Comparison of ENCODE assay signal across 13 cellular contexts in genomic region chr19:46392252-46392801, GRCh38. TPM values are rescaled to one million over a fixed set of nuclear protein-coding genes. Genes with fewer than 3 reads are reported as not detected.
DNase-seq lines count a peak whose midpoint lies in the region; ATAC-seq and TF ChIP-seq lines count a peak whose summit lies in the region.
"Had no signal": no experiment of that assay in that cellular context is flagged by ENCODE, and none has a peak within 500 bp of the region (broad histone marks: within the 10 kb centered on the region; RNA-seq: fewer than 3 reads in every experiment).

No MANE protein-coding gene starts in this region.

- intact Hi-C loops in Right ventricle myocardium inferior (cut with DNase I) (loop anchor here (5.0 kb wide), 1 partner anchor 110 kb away; no protein-coding TSS in a partner anchor), left ventricle myocardium inferior (cut with micrococcal nuclease) (loop anchor here (10.0 kb wide), 1 partner anchor 122 kb away; no protein-coding TSS in a partner anchor), psoas muscle (cut with DNase I) (no loop called here)

- TF ChIP-seq EP300 in upper lobe of left lung (IDR thresholded peaks at IDR 0.05), result peak in 1 of 4 donors; percentile 2

- H3K27me3 ChIP-seq in left ventricle myocardium inferior (ENCODE audit: low read depth) (no peaks in the 10 kb centered on the region), upper lobe of left lung (no peaks in the 10 kb centered on the region), psoas muscle (ENCODE audit: insufficient read depth in 3 of 3, low read length in 2 of 3) (no peaks in the 10 kb centered on the region)

- no peak overlapping the region for H3K27ac ChIP-seq in left ventricle myocardium inferior (replicated peaks)
- H3K27ac ChIP-seq in upper lobe of left lung, result peak overlapping the region; percentile 12 to 58 (median 53)
- no peak overlapping the region for H3K27ac ChIP-seq in psoas muscle

- no peaks in the 10 kb centered on the region for H3K9me3 ChIP-seq in left ventricle myocardium inferior (replicated peaks)
- no peaks in the 10 kb centered on the region for H3K9me3 ChIP-seq in upper lobe of left lung
- H3K9me3 ChIP-seq in psoas muscle, result no peaks in the 10 kb centered on the region

- peak; percentile 44 for DNase-seq in Right ventricle myocardium inferior (ENCODE audit: missing footprints)
- DNase-seq in left ventricle myocardium inferior, result no peak
- DNase-seq in chondrocyte (ENCODE audit: low spot score), result peak; percentile 65
- DNase-seq in medulla oblongata (ENCODE audit: extremely low spot score), result peak; percentile 54
- peak in 1 of 2 donors; percentile 69 for DNase-seq in upper lobe of left lung
- DNase-seq in ureter (ENCODE audit: low spot score), result no peak
- DNase-seq in SKM-1 (lab: John Stamatoyannopoulos, UW; ENCODE audit: unreplicated experiment), result no peak
- no peak for DNase-seq in psoas muscle
- DNase-seq: activated CD4-positive, CD25-positive, alpha-beta regulatory T cell treated with anti-CD3 and anti-CD28 coated beads, Interleukin-2, amount 50 U/mL, for 72 hours; CD4-positive, CD25-positive, alpha-beta regulatory T cell; kidney glomerular epithelial cell; NCI-H2029 had no signal

- H3K36me3 Mint-ChIP-seq in chondrocyte (ENCODE audit: low read depth), result peaks cover 25% of the 10 kb centered on the region

- peaks cover 5% of the 10 kb centered on the region for H3K9me3 Mint-ChIP-seq in chondrocyte (ENCODE audit: low read depth)
- H3K9me3 Mint-ChIP-seq: CD4-positive, CD25-positive, alpha-beta regulatory T cell had no signal

- ATAC-seq in Right ventricle myocardium inferior, result no peak
- ATAC-seq in upper lobe of left lung (ENCODE audit: low FRiP score in 2 of 2), result no peak
- no peak for ATAC-seq in psoas muscle
- ATAC-seq: Panc1 had no signal

- H3K4me3 ChIP-seq in left ventricle myocardium inferior, result no peak overlapping the region
- no peak overlapping the region for H3K4me3 ChIP-seq in upper lobe of left lung
- H3K4me3 ChIP-seq in psoas muscle, result no peak overlapping the region

- H3K36me3 ChIP-seq in left ventricle myocardium inferior (peaks cover 46% of the 10 kb centered on the region), upper lobe of left lung (peaks cover 11 to 51% (median 40%) of the 10 kb centered on the region in 4 donors), psoas muscle (ENCODE audit: insufficient read depth in 1 of 2, low read depth in 1 of 2) (peaks cover 4 to 50% of the 10 kb centered on the region in 2 donors)

- peak overlapping the region; percentile 96 for H3K27ac Mint-ChIP-seq in chondrocyte (ENCODE audit: unreplicated experiment)
- H3K27ac Mint-ChIP-seq: CD4-positive, CD25-positive, alpha-beta regulatory T cell had no signal

- TF ChIP-seq POLR2A in upper lobe of left lung (IDR thresholded peaks at IDR 0.05), result no peak

- no peaks in the 10 kb centered on the region for H3K4me1 ChIP-seq in left ventricle myocardium inferior
- H3K4me1 ChIP-seq in upper lobe of left lung, result peaks cover 6 to 19% (median 13%) of the 10 kb centered on the region in 4 donors
- no peaks in the 10 kb centered on the region for H3K4me1 ChIP-seq in psoas muscle

- TF ChIP-seq CTCF in left ventricle myocardium inferior (IDR thresholded peaks at IDR 0.05; ENCODE audit: borderline replicate concordance) (no peak), chondrocyte (IDR thresholded peaks at IDR 0.05) (no peak), upper lobe of left lung (IDR thresholded peaks at IDR 0.05) (no peak), psoas muscle (IDR thresholded peaks at IDR 0.05) (no peak)

- no peaks in the 10 kb centered on the region for H3K27me3 Mint-ChIP-seq in chondrocyte (ENCODE audit: low read depth)

- 50 to 55% methylated on average over 14 to 21 of the region's 21 CpGs for WGBS in upper lobe of left lung, 2 donors
- WGBS in psoas muscle, 3 donors, result 51 to 58% (median 57%) methylated on average over 21 of the region's 21 CpGs

- peaks cover 42% of the 10 kb centered on the region for H3K4me1 Mint-ChIP-seq in chondrocyte (ENCODE audit: low read depth)

- peak overlapping the region; percentile 11 for H3K4me3 Mint-ChIP-seq in chondrocyte (ENCODE audit: unreplicated experiment)
- H3K4me3 Mint-ChIP-seq: CD4-positive, CD25-positive, alpha-beta regulatory T cell had no signal

RNA-seq across cellular contexts. Expression of gene CCDC8, which starts 21.0 kb away (rescaled TPM):
- 28.9 TPM for total RNA-seq in Right ventricle myocardium inferior
- 30.8 TPM for total RNA-seq in left ventricle myocardium inferior
- total RNA-seq in chondrocyte, result 39.3 to 53.2 TPM (median 39.5 TPM) in 3 replicates
- total RNA-seq in upper lobe of left lung, result 10 to 100 TPM in 2 of 6 donors, 1 to 10 TPM in 4; 6.0 to 14.3 (median 8.3) TPM
- total RNA-seq in ureter, result 10.7 TPM
- 1 to 10 TPM; 1.1 to 7.0 (median 2.4) TPM for total RNA-seq in psoas muscle
- 1 to 10 TPM in 1 of 3 donors, under 1 TPM in 2; 0.51 to 1.6 (median 0.84) TPM for polyA plus RNA-seq in psoas muscle
- total RNA-seq: CD4-positive, CD25-positive, alpha-beta regulatory T cell had no signal
- polyA plus RNA-seq: CD4-positive, CD25-positive, alpha-beta regulatory T cell had no signal

RNA-seq across cellular contexts. Expression of gene PNMA8C, which starts 36.4 kb away (rescaled TPM):
- total RNA-seq in Right ventricle myocardium inferior (not detected), left ventricle myocardium inferior (not detected), chondrocyte (0.10 to 0.27 TPM (median 0.20 TPM) in 3 replicates), upper lobe of left lung (under 1 TPM in 2 of 6 donors, not detected in 4; under 0.01 to 0.27 TPM), ureter (0.23 TPM), psoas muscle (not detected)
- under 1 TPM in 1 of 3 donors, not detected in 2; 0.01 TPM for polyA plus RNA-seq in psoas muscle
- total RNA-seq: CD4-positive, CD25-positive, alpha-beta regulatory T cell had no signal
- polyA plus RNA-seq: CD4-positive, CD25-positive, alpha-beta regulatory T cell had no signal

RNA-seq across cellular contexts. Expression of gene PPP5C, which starts 45.4 kb away (rescaled TPM):
- total RNA-seq in Right ventricle myocardium inferior, result 77.3 TPM
- total RNA-seq in left ventricle myocardium inferior, result 70.8 TPM
- 62.5 to 90.6 TPM (median 62.6 TPM) in 3 replicates for total RNA-seq in chondrocyte
- 100 to 1,000 TPM in 1 of 6 donors, 10 to 100 TPM in 5; 54.7 to 120 (median 66.0) TPM for total RNA-seq in upper lobe of left lung
- 91.3 TPM for total RNA-seq in ureter
- total RNA-seq in psoas muscle, result 10 to 100 TPM; 47.7 to 69.4 (median 53.6) TPM
- polyA plus RNA-seq in psoas muscle, result 10 to 100 TPM; 39.7 to 73.6 (median 51.7) TPM

Comparison
In these comparisons a context has a peak if more than half of its experiments do, and no peak if none do; other contexts are left out.
1. DNase-seq: peak in Right ventricle myocardium inferior (single experiment), chondrocyte (single experiment) and medulla oblongata (single experiment); none in left ventricle myocardium inferior (single experiment), ureter (single experiment), SKM-1 (single experiment) and psoas muscle (0 of 2).
2. H3K27ac ChIP-seq: peak in upper lobe of left lung (4 of 4); none in left ventricle myocardium inferior (single experiment) and psoas muscle (single experiment).
3. intact Hi-C loops: an anchor here in Right ventricle myocardium inferior (5.0 kb wide) and left ventricle myocardium inferior (10.0 kb wide); none called in psoas muscle.